25 cellular contexts compared by ENCODE assay signal in genomic region chr2:12618576-12618975, GRCh38.
"Had no signal": no experiment of that assay in that cellular context is flagged by ENCODE, and none has a peak within 500 bp of the region (broad histone marks: within the 10 kb centered on the region; RNA-seq: fewer than 3 reads in every experiment).

No MANE protein-coding gene starts in this region.

- ATAC-seq: activated T-helper 17 cell treated with anti-CD3 and anti-CD28 coated beads, Interleukin-2, amount 50 U/mL, for 72 hours; body of pancreas; T-helper 17 cell had no signal

- H3K9me3 ChIP-seq: ascending aorta, body of pancreas, MG63 had no signal

- H3K36me3 ChIP-seq: ascending aorta, MG63 had no signal

- H3K27ac ChIP-seq: ascending aorta, body of pancreas, PC-9, VCaP had no signal

- H3K9me3 Mint-ChIP-seq: activated CD4-positive, alpha-beta memory T cell treated with anti-CD3 and anti-CD28 coated beads for 36 hours; activated naive CD4-positive, alpha-beta T cell treated with anti-CD3 and anti-CD28 coated beads for 36 hours; central memory CD8-positive, alpha-beta T cell had no signal

- H3K27me3 Mint-ChIP-seq: activated CD4-positive, alpha-beta memory T cell treated with anti-CD3 and anti-CD28 coated beads for 36 hours; activated CD4-positive, alpha-beta T cell treated with anti-CD3 and anti-CD28 coated beads, Interleukin-2, amount 10 ng/mL, durations not matched to agents 7 days and 5 days; activated T-helper 17 cell treated with anti-CD3 and anti-CD28 coated beads, Interleukin-2, amount 50 U/mL, for 72 hours; central memory CD8-positive, alpha-beta T cell; T-helper 17 cell had no signal

- H3K36me3 Mint-ChIP-seq: activated CD4-positive, alpha-beta memory T cell treated with anti-CD3 and anti-CD28 coated beads for 36 hours had no signal

- H3K4me2 ChIP-seq: PC-9 had no signal

- H3K4me3 ChIP-seq: ascending aorta, body of pancreas, MG63, PC-9 had no signal

- H3K4me3 Mint-ChIP-seq: activated CD4-positive, alpha-beta memory T cell treated with anti-CD3 and anti-CD28 coated beads for 36 hours; activated CD4-positive, alpha-beta T cell treated with anti-CD3 and anti-CD28 coated beads, Interleukin-2, amount 10 ng/mL, durations not matched to agents 7 days and 5 days; activated naive CD4-positive, alpha-beta T cell treated with anti-CD3 and anti-CD28 coated beads for 36 hours; activated T-helper 17 cell treated with anti-CD3 and anti-CD28 coated beads, Interleukin-2, amount 50 U/mL, for 72 hours; central memory CD8-positive, alpha-beta T cell; T-helper 17 cell had no signal

- DNase-seq: activated CD4-positive, alpha-beta memory T cell treated with anti-CD3 and anti-CD28 coated beads for 36 hours; activated CD4-positive, alpha-beta T cell treated with anti-CD3 and anti-CD28 coated beads, Interleukin-2, amount 10 ng/mL, durations not matched to agents 7 days and 5 days; activated CD4-positive, CD25-positive, alpha-beta regulatory T cell; activated CD8-positive, alpha-beta memory T cell treated with anti-CD3 and anti-CD28 coated beads for 24 hours; activated gamma-delta T cell; activated naive CD4-positive, alpha-beta T cell treated with anti-CD3 and anti-CD28 coated beads for 36 hours; activated T-cell treated with anti-CD3 and anti-CD28 coated beads for 4 hours; activated T-cell treated with anti-CD3 and anti-CD28 coated beads, Interleukin-2, amount 50 U/mL, for 48 hours; amniotic stem cell; body of pancreas; NCI-H1048; NCI-H146; NCI-H187 treated with DMSO at 0.1 percent for 48 hours; NCI-H2081 treated with DMSO at 0.1 percent for 48 hours; NCI-H446; NCI-H524; PC-9; SHP77 treated with DMSO at 0.1 percent for 48 hours; T-helper 17 cell; T1000 had no signal

- H3K4me1 ChIP-seq: ascending aorta, body of pancreas had no signal

- H2AFZ ChIP-seq: PC-9 had no signal

- H3K27me3 ChIP-seq: ascending aorta, body of pancreas, MG63 had no signal

- H3K27ac Mint-ChIP-seq: activated CD4-positive, alpha-beta memory T cell treated with anti-CD3 and anti-CD28 coated beads for 36 hours; activated CD4-positive, alpha-beta T cell treated with anti-CD3 and anti-CD28 coated beads, Interleukin-2, amount 10 ng/mL, durations not matched to agents 7 days and 5 days; activated naive CD4-positive, alpha-beta T cell treated with anti-CD3 and anti-CD28 coated beads for 36 hours; activated T-helper 17 cell treated with anti-CD3 and anti-CD28 coated beads, Interleukin-2, amount 50 U/mL, for 72 hours; T-helper 17 cell had no signal
